ENCODE assay signal across 20 cellular contexts in genomic region chr2:240284503-240285259, GRCh38.
DNase-seq lines count a peak whose midpoint lies in the region; ATAC-seq, FAIRE-seq and TF ChIP-seq lines count a peak whose summit lies in the region.
"Had no signal": no experiment of that assay in that cellular context is flagged by ENCODE, and none has a peak within 500 bp of the region (broad histone marks: within the 10 kb centered on the region; RNA-seq: fewer than 3 reads in every experiment).

No MANE protein-coding gene starts in this region.

- peak overlapping the region; percentile 20 for H3K18ac ChIP-seq in neuronal stem cell (ENCODE audit: low read length)

- no peak overlapping the region for H4K8ac ChIP-seq in neuronal stem cell (ENCODE audit: low read depth, low read length)

- H2AFZ ChIP-seq in HepG2 (ENCODE audit: low read length) (no peak overlapping the region), neuronal stem cell (ENCODE audit: low read length) (no peak overlapping the region)

- H3K79me1 ChIP-seq in neuronal stem cell (ENCODE audit: low read depth, low read length): no peaks in the 10 kb centered on the region

- no peak overlapping the region for H3K9ac ChIP-seq in HepG2 (ENCODE audit: insufficient read depth, low read depth, low read length)
- peak overlapping the region; percentile 9 for H3K9ac ChIP-seq in neuronal stem cell (ENCODE audit: low read depth, low read length, poor library complexity)
- H3K9ac ChIP-seq: BLaER1 had no signal

- in situ Hi-C loops in HepG2 (cut with HindIII; ENCODE audit: extremely low pct_ligation_motif_present, low pct_unique_long_range_greater_than_20kb): no loop called here

- ATAC-seq in activated CD8-positive, alpha-beta T cell treated with anti-CD3 and anti-CD28 coated beads, Interleukin-2, amount 10 ng/mL, durations not matched to agents 7 days and 5 days: no peak
- ATAC-seq in activated CD8-positive, alpha-beta T cell treated with anti-CD3 and anti-CD28 coated beads for 36 hours: no peak
- ATAC-seq in HepG2 (no peak; the same call in 2 of the 3 replicates), right lobe of liver (no peak), HG02938 (IDR thresholded peaks at IDR 0.05; ENCODE audit: unreplicated experiment) (no peak), HG02610 (IDR thresholded peaks at IDR 0.05; ENCODE audit: unreplicated experiment) (no peak)
- ATAC-seq: HCT116 had no signal

- H3K9me3 ChIP-seq in HepG2 (ENCODE audit: low read length) (no peaks in the 10 kb centered on the region), right lobe of liver (no peaks in the 10 kb centered on the region), neuronal stem cell (replicated peaks in 1 of 2; ENCODE audit: control insufficient read depth in 2 of 2, insufficient read depth in 1 of 2, low read depth in 1 of 2, low read length in 2 of 2) (peaks cover 0 to 5% of the 10 kb centered on the region in 2 donors)

- no peak overlapping the region for H2AK5ac ChIP-seq in neuronal stem cell (ENCODE audit: low read depth, low read length)

- H3K79me2 ChIP-seq in HepG2 (ENCODE audit: insufficient read depth, low read length): no peaks in the 10 kb centered on the region

- H3K36me3 Mint-ChIP-seq in activated CD8-positive, alpha-beta T cell treated with anti-CD3 and anti-CD28 coated beads, Interleukin-2, amount 10 ng/mL, durations not matched to agents 7 days and 5 days (ENCODE audit: low read depth): no peaks in the 10 kb centered on the region
- no peaks in the 10 kb centered on the region for H3K36me3 Mint-ChIP-seq in activated CD8-positive, alpha-beta T cell treated with anti-CD3 and anti-CD28 coated beads for 36 hours (ENCODE audit: low read depth)
- H3K36me3 Mint-ChIP-seq: CD14-positive monocyte; CD4-positive, alpha-beta memory T cell had no signal

- TF ChIP-seq POLR2A in HepG2 (IDR thresholded peaks at IDR 0.05; ENCODE audit: insufficient read depth in 1 of 2, low read depth in 2 of 2, low read length in 2 of 2) (no peak), right lobe of liver (IDR thresholded peaks at IDR 0.05) (no peak)

- H3K4me1 ChIP-seq in HepG2 (ENCODE audit: insufficient read depth, low read length) (no peaks in the 10 kb centered on the region), right lobe of liver (no peaks in the 10 kb centered on the region), neuronal stem cell (ENCODE audit: control insufficient read depth in 2 of 2, insufficient read depth in 1 of 2, low read depth in 1 of 2, low read length in 2 of 2) (no peaks in the 10 kb centered on the region)

- TF ChIP-seq EP300 in HepG2 (IDR thresholded peaks at IDR 0.05; ENCODE audit: low read depth in 2 of 2, low read length in 2 of 2) (no peak), HepG2 (CRISPR knock-in tag; IDR thresholded peaks at IDR 0.05; ENCODE audit: borderline replicate concordance) (no peak)

- peak overlapping the region; percentile 52 for H3K23ac ChIP-seq in neuronal stem cell (ENCODE audit: low read depth, low read length, poor library complexity)

- H3K14ac ChIP-seq in neuronal stem cell (ENCODE audit: low read length): no peak overlapping the region

- no peaks in the 10 kb centered on the region for H4K20me1 ChIP-seq in HepG2 (ENCODE audit: insufficient read depth, low read length)
- H4K20me1 ChIP-seq: BLaER1 had no signal

- H3K27me3 Mint-ChIP-seq in activated CD8-positive, alpha-beta T cell treated with anti-CD3 and anti-CD28 coated beads, Interleukin-2, amount 10 ng/mL, durations not matched to agents 7 days and 5 days (ENCODE audit: low read depth): peaks cover 18% of the 10 kb centered on the region
- peaks cover 15% of the 10 kb centered on the region for H3K27me3 Mint-ChIP-seq in activated CD8-positive, alpha-beta T cell treated with anti-CD3 and anti-CD28 coated beads for 36 hours

- no peak overlapping the region for H2BK120ac ChIP-seq in neuronal stem cell (ENCODE audit: low read depth, low read length)

- H3K4me1 Mint-ChIP-seq in activated CD8-positive, alpha-beta T cell treated with anti-CD3 and anti-CD28 coated beads, Interleukin-2, amount 10 ng/mL, durations not matched to agents 7 days and 5 days (ENCODE audit: low read depth): no peaks in the 10 kb centered on the region
- H3K4me1 Mint-ChIP-seq in activated CD8-positive, alpha-beta T cell treated with anti-CD3 and anti-CD28 coated beads for 36 hours (ENCODE audit: low read depth): no peaks in the 10 kb centered on the region
- H3K4me1 Mint-ChIP-seq: CD14-positive monocyte; CD4-positive, alpha-beta memory T cell had no signal

- H3K4me3 Mint-ChIP-seq in activated CD8-positive, alpha-beta T cell treated with anti-CD3 and anti-CD28 coated beads, Interleukin-2, amount 10 ng/mL, durations not matched to agents 7 days and 5 days: no peak overlapping the region
- H3K4me3 Mint-ChIP-seq in activated CD8-positive, alpha-beta T cell treated with anti-CD3 and anti-CD28 coated beads for 36 hours: no peak overlapping the region
- H3K4me3 Mint-ChIP-seq: CD14-positive monocyte; CD4-positive, alpha-beta memory T cell; HFFc6 had no signal

- H3K4me2 ChIP-seq in HepG2 (ENCODE audit: low read depth, low read length): no peak overlapping the region
- H3K4me2 ChIP-seq in neuronal stem cell (ENCODE audit: insufficient read depth, low read length, poor library complexity, severe bottlenecking): no peak overlapping the region
- H3K4me2 ChIP-seq: BLaER1 had no signal

- peak; percentile 16 for DNase-seq in activated CD8-positive, alpha-beta T cell treated with anti-CD3 and anti-CD28 coated beads, Interleukin-2, amount 10 ng/mL, durations not matched to agents 7 days and 5 days
- no peak for DNase-seq in activated CD8-positive, alpha-beta T cell treated with anti-CD3 and anti-CD28 coated beads for 36 hours
- no peak for DNase-seq in HepG2 (ENCODE audit: low spot score)
- DNase-seq in right lobe of liver: no peak
- no peak for DNase-seq in neuronal stem cell (ENCODE audit: low spot score)
- DNase-seq: 8988T; CD4-positive, alpha-beta memory T cell; DMS153; DMS79; GDM1; GOT3; H7; HFFc6 had no signal

- TF ChIP-seq RAD21 in HepG2 (CRISPR knock-in tag; IDR thresholded peaks at IDR 0.05): no peak

- no peak overlapping the region for H3K4ac ChIP-seq in neuronal stem cell (ENCODE audit: low read length)

- intact Hi-C loops in activated CD8-positive, alpha-beta T cell treated with anti-CD3 and anti-CD28 coated beads for 36 hours (cut with micrococcal nuclease): no loop called here
- intact Hi-C loops in HepG2 (cut with micrococcal nuclease; ENCODE audit: unreplicated experiment) (no loop called here), right lobe of liver (cut with DNase I) (no loop called here)

- no peak overlapping the region for H2BK15ac ChIP-seq in neuronal stem cell (ENCODE audit: low read length)

- POLR2A ChIA-PET in activated CD8-positive, alpha-beta T cell treated with anti-CD3 and anti-CD28 coated beads, Interleukin-2, amount 10 ng/mL, durations not matched to agents 7 days and 5 days (lab: Charles Lee): interaction anchor here (0.6 kb wide), 1 partner anchor 1500 kb away, joined by 5 read pairs; no protein-coding TSS in a partner anchor
- POLR2A ChIA-PET in activated CD8-positive, alpha-beta T cell treated with anti-CD3 and anti-CD28 coated beads for 36 hours (lab: Charles Lee): no interaction called here
- POLR2A ChIA-PET in HepG2 (lab: Yijun Ruan, JAX): no interaction called here

- FAIRE-seq in HepG2 (lab: Jason Lieb, UNC): no peak
- FAIRE-seq: GM12892, GM18507 had no signal

- H2BK5ac ChIP-seq in neuronal stem cell (ENCODE audit: low read length): no peak overlapping the region

- no peaks in the 10 kb centered on the region for H3K9me3 Mint-ChIP-seq in activated CD8-positive, alpha-beta T cell treated with anti-CD3 and anti-CD28 coated beads, Interleukin-2, amount 10 ng/mL, durations not matched to agents 7 days and 5 days (ENCODE audit: insufficient read depth)
- H3K9me3 Mint-ChIP-seq in activated CD8-positive, alpha-beta T cell treated with anti-CD3 and anti-CD28 coated beads for 36 hours: peaks cover 3% of the 10 kb centered on the region

- WGBS in HepG2 (ENCODE audit: low lambda C conversion rate): 7% methylated on average over 9 of the region's 13 CpGs
- WGBS in right lobe of liver (ENCODE audit: insufficient coverage, low coverage, low lambda C conversion rate, missing lambda C conversion rate): 80% methylated on average over 7 of the region's 13 CpGs
- no CpG with 5 or more reads among the region's 13 CpGs for WGBS in neuronal stem cell (ENCODE audit: extremely low coverage in 2 of 2, insufficient read length in 2 of 2, insufficient replicate concordance in 1 of 2), 2 donors

- H3K4me3 ChIP-seq in HepG2 (replicated peaks in 1 of 3; ENCODE audit: insufficient read depth in 1 of 3, low read depth in 2 of 3, low read length in 3 of 3) (no peak overlapping the region), right lobe of liver (no peak overlapping the region), neuronal stem cell (ENCODE audit: low read length in 2 of 2) (peak overlapping the region in 1 of 2 donors; percentile 64)
- H3K4me3 ChIP-seq: BLaER1 had no signal

- H3K36me3 ChIP-seq in HepG2 (replicated peaks in 1 of 2; ENCODE audit: control insufficient read depth in 1 of 2, insufficient read depth in 2 of 2, low read length in 2 of 2): no peaks in the 10 kb centered on the region
- no peaks in the 10 kb centered on the region for H3K36me3 ChIP-seq in right lobe of liver
- no peaks in the 10 kb centered on the region for H3K36me3 ChIP-seq in neuronal stem cell (replicated peaks in 1 of 2; ENCODE audit: control insufficient read depth in 2 of 2, insufficient read depth in 2 of 2, low read length in 2 of 2)
- H3K36me3 ChIP-seq: BLaER1 had no signal

- H3K27me3 ChIP-seq in HepG2 (ENCODE audit: control insufficient read depth in 1 of 2, insufficient read depth in 2 of 2, low read length in 2 of 2) (peaks cover 0 to 20% of the 10 kb centered on the region in 2 experiments; a peak in 3 of 5 replicates), right lobe of liver (no peaks in the 10 kb centered on the region), neuronal stem cell (ENCODE audit: control insufficient read depth in 3 of 3, insufficient read depth in 3 of 3, low read depth in 1 of 3, low read length in 3 of 3) (no peaks in the 10 kb centered on the region)
- H3K27me3 ChIP-seq: BLaER1 had no signal

- TF ChIP-seq CTCF in activated CD8-positive, alpha-beta T cell treated with anti-CD3 and anti-CD28 coated beads for 36 hours (IDR thresholded peaks at IDR 0.05): no peak
- TF ChIP-seq CTCF in HepG2 (CRISPR knock-in tag; IDR thresholded peaks at IDR 0.05) (peak; percentile 28; the same call in 1 of the 2 replicates), right lobe of liver (IDR thresholded peaks at IDR 0.05) (no peak)

- H2BK12ac ChIP-seq in neuronal stem cell (ENCODE audit: low read length): peak overlapping the region; percentile 84

- H3K27ac ChIP-seq in HepG2 (ENCODE audit: extremely low read length, insufficient read depth, low read length): no peak overlapping the region
- no peak overlapping the region for H3K27ac ChIP-seq in right lobe of liver
- H3K27ac ChIP-seq in neuronal stem cell (replicated peaks; ENCODE audit: low read length): no peak overlapping the region
- H3K27ac ChIP-seq: BLaER1 had no signal

- H4K91ac ChIP-seq in neuronal stem cell (ENCODE audit: low read depth, low read length, poor library complexity): no peak overlapping the region

- CTCF ChIA-PET in activated CD8-positive, alpha-beta T cell treated with anti-CD3 and anti-CD28 coated beads, Interleukin-2, amount 10 ng/mL, durations not matched to agents 7 days and 5 days (lab: Charles Lee): no interaction called here
- CTCF ChIA-PET in activated CD8-positive, alpha-beta T cell treated with anti-CD3 and anti-CD28 coated beads for 36 hours (lab: Charles Lee): no interaction called here
- CTCF ChIA-PET in HepG2 (lab: Yijun Ruan, JAX; ENCODE audit: low intra/inter-chr PET ratio, low total read pairs): no interaction called here

- no peak overlapping the region for H3K27ac Mint-ChIP-seq in activated CD8-positive, alpha-beta T cell treated with anti-CD3 and anti-CD28 coated beads, Interleukin-2, amount 10 ng/mL, durations not matched to agents 7 days and 5 days
- no peak overlapping the region for H3K27ac Mint-ChIP-seq in activated CD8-positive, alpha-beta T cell treated with anti-CD3 and anti-CD28 coated beads for 36 hours
- H3K27ac Mint-ChIP-seq: CD14-positive monocyte; CD4-positive, alpha-beta memory T cell; HFFc6 had no signal

- BruUV-seq in HepG2 (replicated peaks; lab: Mats Ljungman, UMichigan): no TSS peak
